9 cellular contexts compared by ENCODE assay signal in the genomic region with DNA sequence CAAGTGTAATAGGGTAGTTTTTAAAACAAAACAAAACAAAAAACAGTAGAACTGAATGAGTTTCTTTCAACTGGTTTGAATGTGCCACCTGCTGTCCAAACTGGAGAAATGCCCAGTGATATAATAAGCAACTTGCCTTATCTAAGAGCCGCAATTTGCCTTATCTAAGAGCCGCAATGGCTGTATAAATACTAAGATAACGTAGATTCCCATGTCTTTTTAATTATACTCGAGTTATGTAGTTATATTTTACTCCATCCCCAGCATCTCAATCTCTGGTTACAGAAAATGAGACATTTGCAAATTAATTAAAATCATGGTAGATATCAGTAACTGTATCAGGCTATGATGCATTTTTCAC.
DNase-seq lines count a peak whose midpoint lies in the region; ATAC-seq, FAIRE-seq and TF ChIP-seq lines count a peak whose summit lies in the region.
"Had no signal": no experiment of that assay in that cellular context is flagged by ENCODE, and none has a peak within 500 bp of the region (broad histone marks: within the 10 kb centered on the region; RNA-seq: fewer than 3 reads in every experiment).

No MANE protein-coding gene starts in this region.

- CTCF ChIA-PET in AG04449 (lab: Yijun Ruan, JAX), result interaction anchor here (0.7 to 1.3 kb wide), 5 partner anchors 9 to 625 kb away, joined by 3 to 5 read pairs (median 4); no protein-coding TSS in a partner anchor

- no peak for ATAC-seq in HG02642 (IDR thresholded peaks at IDR 0.05; ENCODE audit: poor library complexity, unreplicated experiment)
- no peak for ATAC-seq in HG03457 (IDR thresholded peaks at IDR 0.05; ENCODE audit: unreplicated experiment)

- H3K4me3 ChIP-seq in AG04449 (ENCODE audit: low read depth, low read length), result no peak overlapping the region
- no peak overlapping the region for H3K4me3 ChIP-seq in GM12864 (ENCODE audit: low read depth, low read length)
- H3K4me3 ChIP-seq in bronchial epithelial cell (ENCODE audit: low read depth, low read length), result no peak overlapping the region
- H3K4me3 ChIP-seq: HAP-1 had no signal

- POLR2A ChIA-PET in AG04449 (lab: Yijun Ruan, JAX), result no interaction called here

- FAIRE-seq in bronchial epithelial cell (lab: Jason Lieb, UNC), result no peak

- peaks cover 2% of the 10 kb centered on the region for H3K36me3 ChIP-seq in bronchial epithelial cell (ENCODE audit: control insufficient read depth, insufficient read depth, low read length)
- H3K36me3 ChIP-seq: HAP-1 had no signal

- H3K27me3 ChIP-seq in bronchial epithelial cell (ENCODE audit: control insufficient read depth, insufficient read depth, low read length), result no peaks in the 10 kb centered on the region

- DNase-seq in AG04449 (ENCODE audit: low read depth, low spot score), result no peak
- DNase-seq in GM12864 (ENCODE audit: low read depth), result peak; percentile 30
- DNase-seq in NCI-H226, result peak; percentile 36
- DNase-seq in bronchial epithelial cell (ENCODE audit: low read depth), result peak; percentile 61
- DNase-seq in medulla oblongata (ENCODE audit: extremely low spot score), result peak; percentile 65
- DNase-seq in KG1 (lab: John Stamatoyannopoulos, UW), result no peak

- TF ChIP-seq CTCF in AG04449 (IDR thresholded peaks at IDR 0.05; ENCODE audit: insufficient read depth, low read length, missing control alignments), result peak; percentile 42
- TF ChIP-seq CTCF in GM12864 (IDR thresholded peaks at IDR 0.05; ENCODE audit: low read depth, low read length, missing control alignments), result peak; percentile 60
- peak; percentile 53 for TF ChIP-seq CTCF in bronchial epithelial cell (IDR thresholded peaks at IDR 0.05; ENCODE audit: insufficient read depth, low read length, severe bottlenecking)

Comparison
In these comparisons a context has a peak if more than half of its experiments do, and no peak if none do; other contexts are left out.
1. DNase-seq: peak in GM12864 (single experiment), NCI-H226 (single experiment), bronchial epithelial cell (single experiment) and medulla oblongata (single experiment); none in AG04449 (single experiment) and KG1 (single experiment).
2. Peak in every context shown above with its lines, with median percentiles within 50 percentile points of each other: CTCF ChIP-seq.